33 cellular contexts compared by ENCODE assay signal in the genomic region with DNA sequence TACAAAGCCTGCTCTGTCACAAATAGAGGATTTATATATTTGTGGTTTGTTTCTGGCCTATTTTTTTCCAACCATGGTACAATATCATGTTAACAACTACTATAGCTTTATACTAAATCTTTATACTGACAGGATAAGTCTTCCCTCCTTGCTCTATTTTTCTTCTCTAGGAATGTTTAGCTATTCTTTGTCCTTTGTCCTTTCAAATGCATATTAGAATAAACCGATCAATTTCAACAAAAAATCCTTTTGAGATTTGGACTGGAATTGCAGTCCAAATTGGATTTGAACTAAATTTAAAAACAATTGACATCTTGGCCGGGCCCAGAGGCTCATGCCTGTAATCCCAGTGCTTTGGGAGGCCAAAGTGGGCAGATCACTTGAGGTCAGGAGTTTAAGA. TPM values are rescaled to one million over a fixed set of nuclear protein-coding genes. Genes with fewer than 3 reads are reported as not detected.
"Had no signal": no experiment of that assay in that cellular context is flagged by ENCODE, and none has a peak within 500 bp of the region (broad histone marks: within the 10 kb centered on the region; RNA-seq: fewer than 3 reads in every experiment).

No MANE protein-coding gene starts in this region.

- H3K27me3 ChIP-seq: adrenal gland, ascending aorta, body of pancreas, brain microvascular endothelial cell, breast epithelium, cardiac muscle cell had no signal

- H3K9me3 ChIP-seq: adrenal gland, body of pancreas had no signal

- H3K27ac ChIP-seq: adrenal gland, ascending aorta, body of pancreas, brain microvascular endothelial cell, breast epithelium, cardiac muscle cell had no signal

- DNase-seq: activated effector memory CD4-positive, alpha-beta T cell treated with anti-CD3 and anti-CD28 coated beads, Interleukin-2, amount 50 U/mL, for 16 hours; activated effector memory CD4-positive, alpha-beta T cell treated with Interleukin-2 at 50 U/mL for 16 hours; activated gamma-delta T cell; activated gamma-delta T cell treated with Interleukin-2 at 50 U/mL for 16 hours; activated naive CD4-positive, alpha-beta T cell; activated naive CD4-positive, alpha-beta T cell treated with anti-CD3 and anti-CD28 coated beads for 36 hours; activated naive CD4-positive, alpha-beta T cell treated with anti-CD3 and anti-CD28 coated beads, Interleukin-2, amount 10 ng/mL, durations not matched to agents 7 days and 5 days; activated naive CD4-positive, alpha-beta T cell treated with anti-CD3 and anti-CD28 coated beads, Interleukin-2, amount 50 U/mL, for 16 hours; activated naive CD4-positive, alpha-beta T cell treated with Interleukin-2 at 50 U/mL for 16 hours; activated naive CD8-positive, alpha-beta T cell treated with anti-CD3 and anti-CD28 coated beads for 36 hours; activated naive CD8-positive, alpha-beta T cell treated with anti-CD3 and anti-CD28 coated beads, Interleukin-2, amount 10 ng/mL, durations not matched to agents 7 days and 5 days; activated naive CD8-positive, alpha-beta T cell treated with anti-CD3 and anti-CD28 coated beads, Interleukin-2, amount 50 U/mL, for 24 hours; activated T-cell treated with anti-CD3 and anti-CD28 coated beads, Interleukin-2, amount 50 U/mL, for 24 hours; activated T-cell treated with anti-CD3 and anti-CD28 coated beads, Interleukin-2, amount 50 U/mL, for 4 hours; activated T-cell treated with anti-CD3 and anti-CD28 coated beads, Interleukin-2, amount 50 U/mL, for 48 hours; activated T-cell treated with anti-CD3 and anti-CD28 coated beads, Interleukin-2, amount 50 U/mL, for 72 hours; adrenal gland; amniotic stem cell; amygdala; anterior cingulate cortex; aorta; body of pancreas; brain microvascular endothelial cell; caudate nucleus; central memory CD4-positive, alpha-beta T cell; cerebellar nuclear complex had no signal

- ATAC-seq: activated naive CD4-positive, alpha-beta T cell treated with anti-CD3 and anti-CD28 coated beads, Interleukin-2, amount 50 U/mL, for 72 hours; activated naive CD8-positive, alpha-beta T cell treated with anti-CD3 and anti-CD28 coated beads, Interleukin-2, amount 50 U/mL, for 24 hours; activated T-cell treated with anti-CD3 and anti-CD28 coated beads, Interleukin-2, amount 50 U/mL, for 4 hours; activated T-cell treated with anti-CD3 and anti-CD28 coated beads, Interleukin-2, amount 50 U/mL, for 72 hours; activated T-helper 17 cell treated with anti-CD3 and anti-CD28 coated beads, Interleukin-2, amount 50 U/mL, for 72 hours; body of pancreas had no signal

- H3K36me3 ChIP-seq: adrenal gland, ascending aorta, brain microvascular endothelial cell, breast epithelium, cardiac muscle cell had no signal

- H3K4me1 ChIP-seq: adrenal gland, ascending aorta, breast epithelium had no signal

- H3K4me3 ChIP-seq: adrenal gland, ascending aorta, body of pancreas, breast epithelium, cardiac muscle cell had no signal

RNA-seq across cellular contexts. Expression of a gene that starts 39.2 kb away (rescaled TPM):
- total RNA-seq: activated naive CD4-positive, alpha-beta T cell treated with anti-CD3 and anti-CD28 coated beads for 36 hours; activated naive CD4-positive, alpha-beta T cell treated with anti-CD3 and anti-CD28 coated beads, Interleukin-2, amount 50 U/mL, for 72 hours; activated naive CD8-positive, alpha-beta T cell treated with anti-CD3 and anti-CD28 coated beads for 36 hours; activated naive CD8-positive, alpha-beta T cell treated with anti-CD3 and anti-CD28 coated beads, Interleukin-2, amount 10 ng/mL, durations not matched to agents 7 days and 5 days; activated T-cell treated with anti-CD3 and anti-CD28 coated beads, Interleukin-2, amount 50 U/mL, for 72 hours; activated T-helper 1 cell treated with anti-CD3 and anti-CD28 coated beads, Interleukin-12 subunit alpha, Interleukin-12 subunit beta, Interleukin-2, Interleukin-4 antibody, amounts not matched to agents 30 ng/mL and 10 ng/mL and 1 ng/mL, durations not matched to agents 14 hours and 24 hours and 36 hours; activated T-helper 2 cell treated with anti-CD3 and anti-CD28 coated beads, Interferon-gamma antibody, Interleukin-2, Interleukin-4, amounts not matched to agents 10 μg/mL and 5 μg/mL and 100 μg/mL, durations not matched to agents 14 hours and 24 hours and 36 hours had no signal
